1 cellular context compared by ENCODE assay signal in the genomic region with DNA sequence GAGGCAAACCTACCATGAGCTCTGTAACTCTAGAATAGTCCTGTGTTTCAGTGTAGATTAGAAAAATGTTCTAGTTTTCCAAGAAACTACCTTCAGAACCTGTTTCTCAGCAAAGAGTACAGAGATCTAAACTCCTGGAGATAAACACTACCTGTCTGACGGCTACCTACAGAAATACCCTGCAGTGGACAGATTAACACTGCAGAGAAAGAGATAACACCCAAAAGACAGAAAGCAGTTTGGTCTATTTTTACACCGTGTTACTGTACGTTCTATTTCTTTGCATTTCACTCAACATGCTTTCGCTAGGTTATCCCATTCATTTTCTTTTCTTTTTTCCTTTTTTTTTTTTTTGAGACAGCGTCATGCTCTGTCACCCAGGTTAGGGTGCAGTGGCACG.
A peak's percentile ranks its signal among the peaks of the same experiment; 100 is the strongest.
TF ChIP-seq lines count a peak whose summit lies in the region.

No MANE protein-coding gene starts in this region.

TF ChIP-seq in K562, 482 proteins besides CTCF, POLR2A, EP300 and RAD21 (continued from another document):
- TF ChIP-seq, protein P1, sequence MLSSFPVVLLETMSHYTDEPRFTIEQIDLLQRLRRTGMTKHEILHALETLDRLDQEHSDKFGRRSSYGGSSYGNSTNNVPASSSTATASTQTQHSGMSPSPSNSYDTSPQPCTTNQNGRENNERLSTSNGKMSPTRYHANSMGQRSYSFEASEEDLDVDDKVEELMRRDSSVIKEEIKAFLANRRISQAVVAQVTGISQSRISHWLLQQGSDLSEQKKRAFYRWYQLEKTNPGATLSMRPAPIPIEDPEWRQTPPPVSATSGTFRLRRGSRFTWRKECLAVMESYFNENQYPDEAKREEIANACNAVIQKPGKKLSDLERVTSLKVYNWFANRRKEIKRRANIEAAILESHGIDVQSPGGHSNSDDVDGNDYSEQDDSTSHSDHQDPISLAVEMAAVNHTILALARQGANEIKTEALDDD (IDR thresholded peaks at IDR 0.05): peak; percentile 59
- TF ChIP-seq POLR2G (IDR thresholded peaks at IDR 0.05; ENCODE audit: low read depth, low read length): no peak
- no peak for TF ChIP-seq BACH1 (tag; IDR thresholded peaks at IDR 0.05)
- no peak for TF ChIP-seq KAT8 (IDR thresholded peaks at IDR 0.05; ENCODE audit: low read depth)
- TF ChIP-seq, protein P2, sequence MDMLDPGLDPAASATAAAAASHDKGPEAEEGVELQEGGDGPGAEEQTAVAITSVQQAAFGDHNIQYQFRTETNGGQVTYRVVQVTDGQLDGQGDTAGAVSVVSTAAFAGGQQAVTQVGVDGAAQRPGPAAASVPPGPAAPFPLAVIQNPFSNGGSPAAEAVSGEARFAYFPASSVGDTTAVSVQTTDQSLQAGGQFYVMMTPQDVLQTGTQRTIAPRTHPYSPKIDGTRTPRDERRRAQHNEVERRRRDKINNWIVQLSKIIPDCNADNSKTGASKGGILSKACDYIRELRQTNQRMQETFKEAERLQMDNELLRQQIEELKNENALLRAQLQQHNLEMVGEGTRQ (CRISPR knock-in tag; IDR thresholded peaks at IDR 0.05): no peak
- no peak for TF ChIP-seq ZBTB8A (IDR thresholded peaks at IDR 0.05; ENCODE audit: partially characterized antibody)
- no peak for TF ChIP-seq ILF3 (IDR thresholded peaks at IDR 0.05; ENCODE audit: borderline replicate concordance)
- TF ChIP-seq KDM4B (IDR thresholded peaks at IDR 0.05; ENCODE audit: borderline replicate concordance in 2 of 2, low read depth in 1 of 2): no peak
- TF ChIP-seq, protein P3, sequence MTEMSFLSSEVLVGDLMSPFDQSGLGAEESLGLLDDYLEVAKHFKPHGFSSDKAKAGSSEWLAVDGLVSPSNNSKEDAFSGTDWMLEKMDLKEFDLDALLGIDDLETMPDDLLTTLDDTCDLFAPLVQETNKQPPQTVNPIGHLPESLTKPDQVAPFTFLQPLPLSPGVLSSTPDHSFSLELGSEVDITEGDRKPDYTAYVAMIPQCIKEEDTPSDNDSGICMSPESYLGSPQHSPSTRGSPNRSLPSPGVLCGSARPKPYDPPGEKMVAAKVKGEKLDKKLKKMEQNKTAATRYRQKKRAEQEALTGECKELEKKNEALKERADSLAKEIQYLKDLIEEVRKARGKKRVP (CRISPR knock-in tag; IDR thresholded peaks at IDR 0.05): no peak
- no peak for TF ChIP-seq SRF (CRISPR knock-in tag; IDR thresholded peaks at IDR 0.05)
- peak; percentile 60 to 77; a peak in 2 of 4 replicates for TF ChIP-seq TBL1XR1 (IDR thresholded peaks at IDR 0.05; ENCODE audit: low read length in 2 of 2)
- TF ChIP-seq RNF2 (IDR thresholded peaks at IDR 0.05): no peak
- TF ChIP-seq, protein P4, sequence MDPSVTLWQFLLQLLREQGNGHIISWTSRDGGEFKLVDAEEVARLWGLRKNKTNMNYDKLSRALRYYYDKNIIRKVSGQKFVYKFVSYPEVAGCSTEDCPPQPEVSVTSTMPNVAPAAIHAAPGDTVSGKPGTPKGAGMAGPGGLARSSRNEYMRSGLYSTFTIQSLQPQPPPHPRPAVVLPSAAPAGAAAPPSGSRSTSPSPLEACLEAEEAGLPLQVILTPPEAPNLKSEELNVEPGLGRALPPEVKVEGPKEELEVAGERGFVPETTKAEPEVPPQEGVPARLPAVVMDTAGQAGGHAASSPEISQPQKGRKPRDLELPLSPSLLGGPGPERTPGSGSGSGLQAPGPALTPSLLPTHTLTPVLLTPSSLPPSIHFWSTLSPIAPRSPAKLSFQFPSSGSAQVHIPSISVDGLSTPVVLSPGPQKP (CRISPR knock-in tag; IDR thresholded peaks at IDR 0.05): no peak
- TF ChIP-seq PML (IDR thresholded peaks at IDR 0.05; ENCODE audit: low read length): peak; percentile 80; the same call in 1 of the 2 replicates
- no peak for TF ChIP-seq CHD4 (IDR thresholded peaks at IDR 0.05; ENCODE audit: insufficient read depth, insufficient replicate concordance, low read depth, low read length, poor library complexity, severe bottlenecking)
- TF ChIP-seq ZNF644 (tag; IDR thresholded peaks at IDR 0.05; ENCODE audit: low read depth): no peak
- no peak for TF ChIP-seq PHTF2 (CRISPR knock-in tag; IDR thresholded peaks at IDR 0.05)
- TF ChIP-seq, protein P5, sequence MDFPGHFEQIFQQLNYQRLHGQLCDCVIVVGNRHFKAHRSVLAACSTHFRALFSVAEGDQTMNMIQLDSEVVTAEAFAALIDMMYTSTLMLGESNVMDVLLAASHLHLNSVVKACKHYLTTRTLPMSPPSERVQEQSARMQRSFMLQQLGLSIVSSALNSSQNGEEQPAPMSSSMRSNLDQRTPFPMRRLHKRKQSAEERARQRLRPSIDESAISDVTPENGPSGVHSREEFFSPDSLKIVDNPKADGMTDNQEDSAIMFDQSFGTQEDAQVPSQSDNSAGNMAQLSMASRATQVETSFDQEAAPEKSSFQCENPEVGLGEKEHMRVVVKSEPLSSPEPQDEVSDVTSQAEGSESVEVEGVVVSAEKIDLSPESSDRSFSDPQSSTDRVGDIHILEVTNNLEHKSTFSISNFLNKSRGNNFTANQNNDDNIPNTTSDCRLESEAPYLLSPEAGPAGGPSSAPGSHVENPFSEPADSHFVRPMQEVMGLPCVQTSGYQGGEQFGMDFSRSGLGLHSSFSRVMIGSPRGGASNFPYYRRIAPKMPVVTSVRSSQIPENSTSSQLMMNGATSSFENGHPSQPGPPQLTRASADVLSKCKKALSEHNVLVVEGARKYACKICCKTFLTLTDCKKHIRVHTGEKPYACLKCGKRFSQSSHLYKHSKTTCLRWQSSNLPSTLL (IDR thresholded peaks at IDR 0.05): no peak
- TF ChIP-seq FOXM1 (IDR thresholded peaks at IDR 0.05; ENCODE audit: low read depth): peak; percentile 67
- TF ChIP-seq FOXM1 (CRISPR knock-in tag; IDR thresholded peaks at IDR 0.05; ENCODE audit: low read depth): no peak
- TF ChIP-seq CBFA2T3 (IDR thresholded peaks at IDR 0.05): peak; percentile 96
- TF ChIP-seq, protein P6, sequence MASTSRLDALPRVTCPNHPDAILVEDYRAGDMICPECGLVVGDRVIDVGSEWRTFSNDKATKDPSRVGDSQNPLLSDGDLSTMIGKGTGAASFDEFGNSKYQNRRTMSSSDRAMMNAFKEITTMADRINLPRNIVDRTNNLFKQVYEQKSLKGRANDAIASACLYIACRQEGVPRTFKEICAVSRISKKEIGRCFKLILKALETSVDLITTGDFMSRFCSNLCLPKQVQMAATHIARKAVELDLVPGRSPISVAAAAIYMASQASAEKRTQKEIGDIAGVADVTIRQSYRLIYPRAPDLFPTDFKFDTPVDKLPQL (IDR thresholded peaks at IDR 0.05; ENCODE audit: extremely low read depth, insufficient read length): no peak
- TF ChIP-seq BDP1 (IDR thresholded peaks at IDR 0.05; ENCODE audit: insufficient read depth, insufficient read length): no peak
- peak; percentile 95; the same call in 1 of the 2 replicates for TF ChIP-seq CC2D1A (IDR thresholded peaks at IDR 0.05)
- TF ChIP-seq LEF1 (IDR thresholded peaks at IDR 0.05): peak; percentile 50
- TF ChIP-seq, protein P7, sequence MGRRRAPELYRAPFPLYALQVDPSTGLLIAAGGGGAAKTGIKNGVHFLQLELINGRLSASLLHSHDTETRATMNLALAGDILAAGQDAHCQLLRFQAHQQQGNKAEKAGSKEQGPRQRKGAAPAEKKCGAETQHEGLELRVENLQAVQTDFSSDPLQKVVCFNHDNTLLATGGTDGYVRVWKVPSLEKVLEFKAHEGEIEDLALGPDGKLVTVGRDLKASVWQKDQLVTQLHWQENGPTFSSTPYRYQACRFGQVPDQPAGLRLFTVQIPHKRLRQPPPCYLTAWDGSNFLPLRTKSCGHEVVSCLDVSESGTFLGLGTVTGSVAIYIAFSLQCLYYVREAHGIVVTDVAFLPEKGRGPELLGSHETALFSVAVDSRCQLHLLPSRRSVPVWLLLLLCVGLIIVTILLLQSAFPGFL (CRISPR knock-in tag; IDR thresholded peaks at IDR 0.05): no peak
- no peak for TF ChIP-seq WHSC1 (IDR thresholded peaks at IDR 0.05; ENCODE audit: low read length)
- TF ChIP-seq TBP (optimal IDR thresholded peaks at IDR 0.05; ENCODE audit: low read depth, low read length): no peak
- TF ChIP-seq ZNF143 (CRISPR knock-in tag; IDR thresholded peaks at IDR 0.05): no peak
- no peak for TF ChIP-seq TAF7 (tag; IDR thresholded peaks at IDR 0.05)
- TF ChIP-seq FOXK2 (conservative IDR thresholded peaks at IDR 0.05 in 1 of 2, IDR thresholded peaks at IDR 0.05 in 1 of 2; ENCODE audit: low read depth in 2 of 2): peak in 1 of 2 experiments; percentile 40; a peak in 2 of 4 replicates
- no peak for TF ChIP-seq IRF2 (CRISPR knock-in tag; IDR thresholded peaks at IDR 0.05)
- TF ChIP-seq NRF1 (conservative IDR thresholded peaks at IDR 0.05 in 1 of 2, IDR thresholded peaks at IDR 0.05 in 1 of 2): no peak
- no peak for TF ChIP-seq HMG20A (CRISPR knock-in tag; conservative IDR thresholded peaks at IDR 0.05)
- TF ChIP-seq LCOR (CRISPR knock-in tag; IDR thresholded peaks at IDR 0.05): no peak
- TF ChIP-seq GTF2F1 (IDR thresholded peaks at IDR 0.05; ENCODE audit: low read depth, low read length): no peak
- no peak for TF ChIP-seq ETV5 (CRISPR knock-in tag; IDR thresholded peaks at IDR 0.05; ENCODE audit: low read depth)
- TF ChIP-seq BMI1 (IDR thresholded peaks at IDR 0.05; ENCODE audit: low read length): no peak
- TF ChIP-seq BRD4 (IDR thresholded peaks at IDR 0.05): no peak
- TF ChIP-seq RHOXF2B (CRISPR knock-in tag; conservative IDR thresholded peaks at IDR 0.05): no peak
- no peak for TF ChIP-seq ZNF253 (CRISPR knock-in tag; conservative IDR thresholded peaks at IDR 0.05)
- TF ChIP-seq FOXA3 (CRISPR knock-in tag; conservative IDR thresholded peaks at IDR 0.05 in 1 of 2, IDR thresholded peaks at IDR 0.05 in 1 of 2): no peak
- no peak for TF ChIP-seq MAFK (IDR thresholded peaks at IDR 0.05; ENCODE audit: low read length)
